18 cellular contexts compared by ENCODE assay signal in the genomic region with DNA sequence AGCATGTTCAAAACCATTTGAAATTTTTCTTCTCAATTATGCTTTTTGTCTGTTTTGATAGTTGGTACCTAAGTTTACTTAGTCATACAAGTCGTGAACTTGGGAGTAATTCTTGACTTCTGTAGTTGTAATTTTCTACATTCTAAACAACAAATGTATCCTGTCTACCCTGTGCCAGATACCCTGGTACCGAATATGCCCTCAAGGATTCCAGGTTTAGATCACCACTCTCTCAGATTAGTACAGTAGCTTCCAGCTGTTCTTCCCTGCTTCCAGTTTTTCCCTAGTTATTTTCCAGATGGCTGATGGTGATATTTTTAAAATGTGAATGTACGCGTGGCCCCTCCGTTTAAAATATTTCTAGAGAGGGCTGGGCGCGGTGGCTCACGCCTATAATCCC. TPM values are rescaled to one million over a fixed set of nuclear protein-coding genes. Genes with fewer than 3 reads are reported as not detected.
DNase-seq lines count a peak whose midpoint lies in the region; ATAC-seq and TF ChIP-seq lines count a peak whose summit lies in the region.
"Had no signal": no experiment of that assay in that cellular context is flagged by ENCODE, and none has a peak within 500 bp of the region (broad histone marks: within the 10 kb centered on the region; RNA-seq: fewer than 3 reads in every experiment).

No MANE protein-coding gene starts in this region.

- H3K4me3 ChIP-seq in mesodermal cell (ENCODE audit: extremely low read depth, insufficient read depth, low read length, poor library complexity, severe bottlenecking) (no peak overlapping the region), thoracic aorta (no peak overlapping the region)
- H3K4me3 ChIP-seq: colonic mucosa, GM12878, tibial nerve had no signal

- TF ChIP-seq CTCF in thoracic aorta (IDR thresholded peaks at IDR 0.05): no peak

- peaks cover 6% of the 10 kb centered on the region for H3K9me3 ChIP-seq in mesodermal cell (ENCODE audit: control insufficient read depth, low read length)
- H3K9me3 ChIP-seq in thoracic aorta: no peaks in the 10 kb centered on the region
- H3K9me3 ChIP-seq: colonic mucosa, tibial nerve had no signal

- no peak for DNase-seq in activated naive CD4-positive, alpha-beta T cell treated with anti-CD3 and anti-CD28 coated beads for 36 hours
- DNase-seq in activated naive CD4-positive, alpha-beta T cell treated with anti-CD3 and anti-CD28 coated beads, Interleukin-2, amount 50 U/mL, for 16 hours: no peak
- DNase-seq in activated CD4-positive, alpha-beta memory T cell treated with anti-CD3 and anti-CD28 coated beads, Interleukin-2, amount 10 ng/mL, durations not matched to agents 7 days and 5 days: no peak
- DNase-seq in thoracic aorta (ENCODE audit: low spot score) (no peak), hypothalamus (lab: John Stamatoyannopoulos, UW) (no peak), MV-4-11 (lab: John Stamatoyannopoulos, UW) (no peak), NCI-H69 (lab: John Stamatoyannopoulos, UW) (no peak)
- DNase-seq: activated T-cell treated with anti-CD3 and anti-CD28 coated beads, Interleukin-2, amount 50 U/mL, for 1 hour; colonic mucosa; Karpas-422; NCI-H1694; NCI-H446 treated with DMSO at 0.1 percent for 48 hours; right cardiac atrium; stimulated activated CD4-positive, alpha-beta T cell treated with anti-CD3 and anti-CD28 coated beads, Interleukin-4, amount 100 ng/mL, for 1 hour; stimulated activated CD8-positive, alpha-beta memory T cell treated with anti-CD3 and anti-CD28 coated beads, Interleukin-4, amount 100 ng/mL, for 48 hours had no signal

- no peak overlapping the region for H3K4me3 Mint-ChIP-seq in activated naive CD4-positive, alpha-beta T cell treated with anti-CD3 and anti-CD28 coated beads for 36 hours
- H3K4me3 Mint-ChIP-seq in activated CD4-positive, alpha-beta memory T cell treated with anti-CD3 and anti-CD28 coated beads, Interleukin-2, amount 10 ng/mL, durations not matched to agents 7 days and 5 days: no peak overlapping the region

- peak overlapping the region; percentile 26 for H3K27ac ChIP-seq in mesodermal cell (ENCODE audit: low read depth, low read length, severe bottlenecking)
- peak overlapping the region; percentile 15 to 68 for H3K27ac ChIP-seq in thoracic aorta
- H3K27ac ChIP-seq: colonic mucosa had no signal

- POLR2A ChIA-PET in activated CD4-positive, alpha-beta memory T cell treated with anti-CD3 and anti-CD28 coated beads, Interleukin-2, amount 10 ng/mL, durations not matched to agents 7 days and 5 days (lab: Charles Lee): interaction anchor here (2.1 kb wide), 1 partner anchor 23 kb away, joined by 8 read pairs; no protein-coding TSS in a partner anchor

- no peaks in the 10 kb centered on the region for H3K27me3 ChIP-seq in thoracic aorta (replicated peaks; ENCODE audit: insufficient read depth)
- H3K27me3 ChIP-seq: colonic mucosa, tibial nerve had no signal

- H3K4me1 Mint-ChIP-seq in activated naive CD4-positive, alpha-beta T cell treated with anti-CD3 and anti-CD28 coated beads for 36 hours (ENCODE audit: low read depth): peaks cover 72% of the 10 kb centered on the region
- H3K4me1 Mint-ChIP-seq in activated CD4-positive, alpha-beta memory T cell treated with anti-CD3 and anti-CD28 coated beads, Interleukin-2, amount 10 ng/mL, durations not matched to agents 7 days and 5 days: peaks cover 83% of the 10 kb centered on the region

- 83 to 98% methylated on average over 1 to 7 of the region's 8 CpGs for WGBS in mesodermal cell (ENCODE audit: insufficient coverage in 2 of 2), 2 experiments

- CTCF ChIA-PET in activated naive CD4-positive, alpha-beta T cell treated with anti-CD3 and anti-CD28 coated beads for 36 hours (lab: Charles Lee): no interaction called here
- CTCF ChIA-PET in activated CD4-positive, alpha-beta memory T cell treated with anti-CD3 and anti-CD28 coated beads, Interleukin-2, amount 10 ng/mL, durations not matched to agents 7 days and 5 days (lab: Charles Lee): no interaction called here

- H3K36me3 Mint-ChIP-seq in activated naive CD4-positive, alpha-beta T cell treated with anti-CD3 and anti-CD28 coated beads for 36 hours (ENCODE audit: low read depth): peaks cover 39% of the 10 kb centered on the region
- peaks cover 85% of the 10 kb centered on the region for H3K36me3 Mint-ChIP-seq in activated CD4-positive, alpha-beta memory T cell treated with anti-CD3 and anti-CD28 coated beads, Interleukin-2, amount 10 ng/mL, durations not matched to agents 7 days and 5 days (ENCODE audit: low read depth)

- no peaks in the 10 kb centered on the region for H3K27me3 Mint-ChIP-seq in activated naive CD4-positive, alpha-beta T cell treated with anti-CD3 and anti-CD28 coated beads for 36 hours (ENCODE audit: low read depth)
- H3K27me3 Mint-ChIP-seq in activated CD4-positive, alpha-beta memory T cell treated with anti-CD3 and anti-CD28 coated beads, Interleukin-2, amount 10 ng/mL, durations not matched to agents 7 days and 5 days: no peaks in the 10 kb centered on the region

- no peak for ATAC-seq in thoracic aorta (ENCODE audit: insufficient number of reproducible peaks, low FRiP score, low read depth)
- ATAC-seq: GM12878, right cardiac atrium had no signal

- intact Hi-C loops in activated naive CD4-positive, alpha-beta T cell treated with anti-CD3 and anti-CD28 coated beads for 36 hours (cut with micrococcal nuclease): no loop called here

- H3K27ac Mint-ChIP-seq in activated naive CD4-positive, alpha-beta T cell treated with anti-CD3 and anti-CD28 coated beads for 36 hours: peak overlapping the region; percentile 2
- peak overlapping the region; percentile 58 for H3K27ac Mint-ChIP-seq in activated CD4-positive, alpha-beta memory T cell treated with anti-CD3 and anti-CD28 coated beads, Interleukin-2, amount 10 ng/mL, durations not matched to agents 7 days and 5 days

- peaks cover 8% of the 10 kb centered on the region for H3K9me3 Mint-ChIP-seq in activated naive CD4-positive, alpha-beta T cell treated with anti-CD3 and anti-CD28 coated beads for 36 hours
- peaks cover 23% of the 10 kb centered on the region for H3K9me3 Mint-ChIP-seq in activated CD4-positive, alpha-beta memory T cell treated with anti-CD3 and anti-CD28 coated beads, Interleukin-2, amount 10 ng/mL, durations not matched to agents 7 days and 5 days

- H3K4me1 ChIP-seq in mesodermal cell (ENCODE audit: control insufficient read depth, insufficient read depth, low read length, poor library complexity, severe bottlenecking) (peaks cover 7% of the 10 kb centered on the region), thoracic aorta (ENCODE audit: control insufficient read depth in 1 of 2, low read depth in 2 of 2) (peaks cover 49 to 79% of the 10 kb centered on the region in 2 donors)
- H3K4me1 ChIP-seq: colonic mucosa had no signal

- H3K36me3 ChIP-seq in mesodermal cell (ENCODE audit: control insufficient read depth, insufficient read depth, low read length): peaks cover 62% of the 10 kb centered on the region
- no peaks in the 10 kb centered on the region for H3K36me3 ChIP-seq in thoracic aorta
- H3K36me3 ChIP-seq: colonic mucosa had no signal

RNA-seq across cellular contexts. Expression of a gene that starts 6.5 kb away (rescaled TPM):
- 10 to 100 TPM; 16.3 to 16.6 TPM for total RNA-seq in activated naive CD4-positive, alpha-beta T cell treated with anti-CD3 and anti-CD28 coated beads for 36 hours
- 10 to 100 TPM; 39.8 to 39.9 TPM for total RNA-seq in activated CD4-positive, alpha-beta memory T cell treated with anti-CD3 and anti-CD28 coated beads, Interleukin-2, amount 10 ng/mL, durations not matched to agents 7 days and 5 days
- polyA plus RNA-seq in mesodermal cell (2013, experiment 1 of 2): 33.1 TPM
- 34.9 TPM for polyA plus RNA-seq in mesodermal cell (2013, experiment 2 of 2)
- total RNA-seq in thoracic aorta: 10 to 100 TPM; 26.1 to 28.4 TPM

RNA-seq across cellular contexts. Expression of a gene that starts 33.2 kb away (rescaled TPM):
- 1 to 10 TPM in 1 of 2 experiments, under 1 TPM in 1; 0.41 to 1.9 TPM for total RNA-seq in activated naive CD4-positive, alpha-beta T cell treated with anti-CD3 and anti-CD28 coated beads for 36 hours
- 1 to 10 TPM; 3.7 to 4.6 TPM for total RNA-seq in activated CD4-positive, alpha-beta memory T cell treated with anti-CD3 and anti-CD28 coated beads, Interleukin-2, amount 10 ng/mL, durations not matched to agents 7 days and 5 days
- 47.3 TPM for polyA plus RNA-seq in mesodermal cell (2013, experiment 1 of 2)
- polyA plus RNA-seq in mesodermal cell (2013, experiment 2 of 2): 49.0 TPM
- total RNA-seq in thoracic aorta: 100 to 1,000 TPM in 1 of 2 donors, 10 to 100 TPM in 1; 82.2 to 109 TPM

Comparison
In these comparisons a context has a peak if more than half of its experiments do, and no peak if none do; other contexts are left out.
1. RNA of a gene that starts 33.2 kb away (total RNA-seq): 82.2 to 109 TPM in thoracic aorta; 3.7 to 4.6 TPM in activated CD4-positive, alpha-beta memory T cell treated with anti-CD3 and anti-CD28 coated beads, Interleukin-2, amount 10 ng/mL, durations not matched to agents 7 days and 5 days and 0.41 to 1.9 TPM in activated naive CD4-positive, alpha-beta T cell treated with anti-CD3 and anti-CD28 coated beads for 36 hours; every median in the first group is over 10 times any median in the second.